In genomic region chr5:95730011-95730700, GRCh38 we compare ENCODE assay signal across 8 cellular contexts. TPM values are rescaled to one million over a fixed set of nuclear protein-coding genes. Genes with fewer than 3 reads are reported as not detected.
DNase-seq lines count a peak whose midpoint lies in the region; ATAC-seq, FAIRE-seq and TF ChIP-seq lines count a peak whose summit lies in the region.

No MANE protein-coding gene starts in this region.

- CTCF ChIA-PET in activated CD4-positive, alpha-beta T cell treated with anti-CD3 and anti-CD28 coated beads, Interleukin-2, amount 10 ng/mL, durations not matched to agents 7 days and 5 days (lab: Charles Lee) = interaction anchor here (0.7 to 1.5 kb wide), 3 partner anchors 12 to 142 kb away, joined by 3 read pairs; no protein-coding TSS in a partner anchor

- POLR2A ChIA-PET in activated CD4-positive, alpha-beta T cell treated with anti-CD3 and anti-CD28 coated beads, Interleukin-2, amount 10 ng/mL, durations not matched to agents 7 days and 5 days (lab: Charles Lee) = no interaction called here

- peak overlapping the region; percentile 65 for H3K4me3 Mint-ChIP-seq in activated CD4-positive, alpha-beta T cell treated with anti-CD3 and anti-CD28 coated beads, Interleukin-2, amount 10 ng/mL, durations not matched to agents 7 days and 5 days
- peak overlapping the region; percentile 61 for H3K4me3 Mint-ChIP-seq in activated T-helper 2 cell treated with anti-CD3 and anti-CD28 coated beads, Interferon-gamma antibody, Interleukin-2, Interleukin-4, amounts not matched to agents 10 μg/mL and 5 μg/mL and 100 μg/mL, durations not matched to agents 14 hours and 24 hours and 36 hours (ENCODE audit: low read depth)

- H3K36me3 Mint-ChIP-seq in activated CD4-positive, alpha-beta T cell treated with anti-CD3 and anti-CD28 coated beads, Interleukin-2, amount 10 ng/mL, durations not matched to agents 7 days and 5 days (ENCODE audit: low read depth) = no peaks in the 10 kb centered on the region
- H3K36me3 Mint-ChIP-seq in activated T-helper 2 cell treated with anti-CD3 and anti-CD28 coated beads, Interferon-gamma antibody, Interleukin-2, Interleukin-4, amounts not matched to agents 10 μg/mL and 5 μg/mL and 100 μg/mL, durations not matched to agents 14 hours and 24 hours and 36 hours (ENCODE audit: low read depth) = no peaks in the 10 kb centered on the region

- no peaks in the 10 kb centered on the region for H3K9me3 ChIP-seq in keratinocyte (ENCODE audit: control insufficient read depth, low read depth, low read length)
- H3K9me3 ChIP-seq in thoracic aorta = no peaks in the 10 kb centered on the region

- H3K4me3 ChIP-seq in keratinocyte (ENCODE audit: control insufficient read depth in 2 of 3, extremely low read depth in 1 of 3, insufficient read depth in 2 of 3, low read depth in 1 of 3, low read length in 3 of 3) (peak overlapping the region in 2 of 3 experiments; percentile 73 to 79), thoracic aorta (peak overlapping the region; percentile 94)

- H3K9ac ChIP-seq in keratinocyte (ENCODE audit: control insufficient read depth, extremely low read depth, insufficient read depth, low read length) = no peak overlapping the region

- no peaks in the 10 kb centered on the region for H3K9me1 ChIP-seq in keratinocyte (ENCODE audit: control insufficient read depth, extremely low read depth, insufficient read depth, low read length)

- peaks cover 41% of the 10 kb centered on the region for H3K27me3 Mint-ChIP-seq in activated CD4-positive, alpha-beta T cell treated with anti-CD3 and anti-CD28 coated beads, Interleukin-2, amount 10 ng/mL, durations not matched to agents 7 days and 5 days
- H3K27me3 Mint-ChIP-seq in activated T-helper 2 cell treated with anti-CD3 and anti-CD28 coated beads, Interferon-gamma antibody, Interleukin-2, Interleukin-4, amounts not matched to agents 10 μg/mL and 5 μg/mL and 100 μg/mL, durations not matched to agents 14 hours and 24 hours and 36 hours (ENCODE audit: low read depth) = peaks cover 81% of the 10 kb centered on the region

- DNase-seq in activated CD4-positive, alpha-beta T cell treated with anti-CD3 and anti-CD28 coated beads, Interleukin-2, amount 10 ng/mL, durations not matched to agents 7 days and 5 days = no peak
- no peak for DNase-seq in activated CD4-positive, alpha-beta T cell treated with anti-CD3 and anti-CD28 coated beads, Interleukin-2, amount 50 U/mL, for 48 hours
- no peak for DNase-seq in activated T-helper 2 cell treated with anti-CD3 and anti-CD28 coated beads, Interferon-gamma antibody, Interleukin-2, Interleukin-4, amounts not matched to agents 10 μg/mL and 5 μg/mL and 100 μg/mL, durations not matched to agents 14 hours and 24 hours and 36 hours (ENCODE audit: low spot score)
- DNase-seq in keratinocyte (ENCODE audit: low read depth, low spot score) = no peak
- DNase-seq in thoracic aorta (ENCODE audit: low spot score) = no peak
- DNase-seq in stimulated activated CD4-positive, alpha-beta T cell treated with anti-CD3 and anti-CD28 coated beads, Interleukin-4, amount 100 ng/mL, for 24 hours = no peak

- dilution Hi-C loops in keratinocyte (cut with MboI; ENCODE audit: extremely low pct_ligation_motif_present, low sequenced_read_pairs) = no loop called here

- peaks cover 50% of the 10 kb centered on the region for H3K4me1 Mint-ChIP-seq in activated CD4-positive, alpha-beta T cell treated with anti-CD3 and anti-CD28 coated beads, Interleukin-2, amount 10 ng/mL, durations not matched to agents 7 days and 5 days
- peaks cover 28% of the 10 kb centered on the region for H3K4me1 Mint-ChIP-seq in activated T-helper 2 cell treated with anti-CD3 and anti-CD28 coated beads, Interferon-gamma antibody, Interleukin-2, Interleukin-4, amounts not matched to agents 10 μg/mL and 5 μg/mL and 100 μg/mL, durations not matched to agents 14 hours and 24 hours and 36 hours (ENCODE audit: low read depth)

- peak overlapping the region; percentile 92 for H3K4me2 ChIP-seq in keratinocyte (ENCODE audit: control insufficient read depth, extremely low read depth, insufficient read depth, low read depth, low read length)

- H3K27ac ChIP-seq in keratinocyte (ENCODE audit: control insufficient read depth, insufficient read depth, low read length) (no peak overlapping the region), thoracic aorta (peak overlapping the region; percentile 76 to 81)

- H3K9me3 Mint-ChIP-seq in activated CD4-positive, alpha-beta T cell treated with anti-CD3 and anti-CD28 coated beads, Interleukin-2, amount 10 ng/mL, durations not matched to agents 7 days and 5 days = no peaks in the 10 kb centered on the region
- H3K9me3 Mint-ChIP-seq in activated T-helper 2 cell treated with anti-CD3 and anti-CD28 coated beads, Interferon-gamma antibody, Interleukin-2, Interleukin-4, amounts not matched to agents 10 μg/mL and 5 μg/mL and 100 μg/mL, durations not matched to agents 14 hours and 24 hours and 36 hours = no peaks in the 10 kb centered on the region

- intact Hi-C loops in activated T-helper 2 cell treated with anti-CD3 and anti-CD28 coated beads, Interferon-gamma antibody, Interleukin-2, Interleukin-4, amounts not matched to agents 10 μg/mL and 5 μg/mL and 100 μg/mL, durations not matched to agents 14 hours and 24 hours and 36 hours (cut with micrococcal nuclease) = no loop called here

- no peak overlapping the region for H3K27ac Mint-ChIP-seq in activated CD4-positive, alpha-beta T cell treated with anti-CD3 and anti-CD28 coated beads, Interleukin-2, amount 10 ng/mL, durations not matched to agents 7 days and 5 days
- H3K27ac Mint-ChIP-seq in activated T-helper 2 cell treated with anti-CD3 and anti-CD28 coated beads, Interferon-gamma antibody, Interleukin-2, Interleukin-4, amounts not matched to agents 10 μg/mL and 5 μg/mL and 100 μg/mL, durations not matched to agents 14 hours and 24 hours and 36 hours = no peak overlapping the region

- no peaks in the 10 kb centered on the region for H3K27me3 ChIP-seq in keratinocyte (ENCODE audit: control insufficient read depth, extremely low read depth, insufficient read depth, low read length)
- no peaks in the 10 kb centered on the region for H3K27me3 ChIP-seq in thoracic aorta (replicated peaks; ENCODE audit: insufficient read depth)

- H2AFZ ChIP-seq in keratinocyte (ENCODE audit: control insufficient read depth, low read length) = peak overlapping the region; percentile 99

- H3K4me1 ChIP-seq in keratinocyte (ENCODE audit: control insufficient read depth, extremely low read depth, insufficient read depth, low read length) (peaks cover 24% of the 10 kb centered on the region), thoracic aorta (ENCODE audit: control insufficient read depth in 1 of 2, low read depth in 2 of 2) (peaks cover 30 to 51% of the 10 kb centered on the region in 2 donors)

- ATAC-seq in thoracic aorta (ENCODE audit: insufficient number of reproducible peaks, low FRiP score, low read depth) = no peak
- ATAC-seq in HG03378 (IDR thresholded peaks at IDR 0.05; ENCODE audit: unreplicated experiment) = no peak
- ATAC-seq in GM19452 (IDR thresholded peaks at IDR 0.05; ENCODE audit: unreplicated experiment) = no peak

- no peaks in the 10 kb centered on the region for H3K79me2 ChIP-seq in keratinocyte (ENCODE audit: control insufficient read depth, insufficient read depth, low read length)

- H3K36me3 ChIP-seq in keratinocyte (ENCODE audit: control insufficient read depth in 2 of 2, extremely low read depth in 1 of 2, insufficient read depth in 2 of 2, low read length in 2 of 2) (no peaks in the 10 kb centered on the region), thoracic aorta (no peaks in the 10 kb centered on the region)

- no peak for FAIRE-seq in keratinocyte (lab: Jason Lieb, UNC)

- H4K20me1 ChIP-seq in keratinocyte (ENCODE audit: control insufficient read depth, extremely low read depth, insufficient read depth, low read length) = no peaks in the 10 kb centered on the region

- no peak for TF ChIP-seq CTCF in keratinocyte (optimal IDR thresholded peaks at IDR 0.05 in 1 of 3, IDR thresholded peaks at IDR 0.05 in 1 of 3, conservative IDR thresholded peaks at IDR 0.05 in 1 of 3; ENCODE audit: extremely low read depth in 1 of 3, insufficient read depth in 2 of 3, low read length in 3 of 3)
- TF ChIP-seq CTCF in thoracic aorta (IDR thresholded peaks at IDR 0.05) = no peak

RNA-seq across cellular contexts. Expression of gene RHOBTB3, which starts 1.0 kb away (rescaled TPM):
- 1 to 10 TPM in 1 of 2 experiments, under 1 TPM in 1; 0.74 to 1.4 TPM for total RNA-seq in activated CD4-positive, alpha-beta T cell treated with anti-CD3 and anti-CD28 coated beads, Interleukin-2, amount 10 ng/mL, durations not matched to agents 7 days and 5 days
- 0.39 and 0.57 TPM in 2 replicates for total RNA-seq in activated T-helper 2 cell treated with anti-CD3 and anti-CD28 coated beads, Interferon-gamma antibody, Interleukin-2, Interleukin-4, amounts not matched to agents 10 μg/mL and 5 μg/mL and 100 μg/mL, durations not matched to agents 14 hours and 24 hours and 36 hours
- 4.7 to 7.3 TPM (median 6.5 TPM) in 3 replicates for polyA plus RNA-seq in keratinocyte
- 1.4 TPM for polyA plus RNA-seq in keratinocyte (2011; ENCODE audit: low read depth)
- 7.5 and 7.7 TPM in 2 replicates for polyA plus RNA-seq in keratinocyte (2011; cell fraction: cytosol; rRNA removed)
- 13.9 and 16.5 TPM in 2 replicates for polyA plus RNA-seq in keratinocyte (2011; cell fraction: nucleus; rRNA removed)
- polyA plus RNA-seq in keratinocyte (2012; ENCODE audit: low replicate concordance) = 1.6 and 5.5 TPM in 2 replicates
- 19.5 to 37.6 TPM (median 29.0 TPM) in 3 replicates for polyA minus RNA-seq in keratinocyte
- 19.0 TPM for polyA minus RNA-seq in keratinocyte (2011; cell fraction: cytosol; rRNA and poly(A)+ RNA removed)
- polyA minus RNA-seq in keratinocyte (2011; cell fraction: nucleus; rRNA and poly(A)+ RNA removed) = 19.7 and 42.0 TPM in 2 replicates
- 10 to 100 TPM; 34.1 to 71.2 TPM for total RNA-seq in thoracic aorta

RNA-seq across cellular contexts. Expression of gene SPATA9, which starts 47.4 kb away (rescaled TPM):
- not detected for total RNA-seq in activated CD4-positive, alpha-beta T cell treated with anti-CD3 and anti-CD28 coated beads, Interleukin-2, amount 10 ng/mL, durations not matched to agents 7 days and 5 days
- total RNA-seq in activated T-helper 2 cell treated with anti-CD3 and anti-CD28 coated beads, Interferon-gamma antibody, Interleukin-2, Interleukin-4, amounts not matched to agents 10 μg/mL and 5 μg/mL and 100 μg/mL, durations not matched to agents 14 hours and 24 hours and 36 hours = not detected in 2 replicates
- polyA plus RNA-seq in keratinocyte = not detected in 3 replicates
- 0.14 TPM for polyA plus RNA-seq in keratinocyte (2011; ENCODE audit: low read depth)
- polyA plus RNA-seq in keratinocyte (2011; cell fraction: cytosol; rRNA removed) = not detected in 2 replicates
- polyA plus RNA-seq in keratinocyte (2011; cell fraction: nucleus; rRNA removed) = not detected in 2 replicates
- 0.27 TPM in 1 of 2 replicates, not detected in the other for polyA plus RNA-seq in keratinocyte (2012; ENCODE audit: low replicate concordance)
- not detected in 3 replicates for polyA minus RNA-seq in keratinocyte
- not detected for polyA minus RNA-seq in keratinocyte (2011; cell fraction: cytosol; rRNA and poly(A)+ RNA removed)
- polyA minus RNA-seq in keratinocyte (2011; cell fraction: nucleus; rRNA and poly(A)+ RNA removed) = not detected in 2 replicates
- total RNA-seq in thoracic aorta = under 1 TPM in 1 of 2 donors, not detected in 1; 0.35 TPM

Comparison
In these comparisons a context has a peak if more than half of its experiments do, and no peak if none do; other contexts are left out.
1. RNA of gene RHOBTB3, which starts 1.0 kb away (total RNA-seq): 34.1 to 71.2 TPM in thoracic aorta; 0.74 to 1.4 TPM in activated CD4-positive, alpha-beta T cell treated with anti-CD3 and anti-CD28 coated beads, Interleukin-2, amount 10 ng/mL, durations not matched to agents 7 days and 5 days and 0.39 to 0.57 TPM in activated T-helper 2 cell treated with anti-CD3 and anti-CD28 coated beads, Interferon-gamma antibody, Interleukin-2, Interleukin-4, amounts not matched to agents 10 μg/mL and 5 μg/mL and 100 μg/mL, durations not matched to agents 14 hours and 24 hours and 36 hours; every median in the first group is over 10 times any median in the second.